ENCODE assay signal across 27 cellular contexts in genomic region chr17:74904687-74905409, GRCh38. TPM values are rescaled to one million over a fixed set of nuclear protein-coding genes. Genes with fewer than 3 reads are reported as not detected.
"Had no signal": no experiment of that assay in that cellular context is flagged by ENCODE, and none has a peak within 500 bp of the region (broad histone marks: within the 10 kb centered on the region; RNA-seq: fewer than 3 reads in every experiment).

No MANE protein-coding gene starts in this region.

- DNase-seq: activated CD4-positive, CD25-positive, alpha-beta regulatory T cell treated with anti-CD3 and anti-CD28 coated beads, Interleukin-2, amount 50 U/mL, for 72 hours; activated CD8-positive, alpha-beta memory T cell treated with anti-CD3 and anti-CD28 coated beads for 24 hours; activated CD8-positive, alpha-beta memory T cell treated with anti-CD3 and anti-CD28 coated beads, Interleukin-2, amount 50 U/mL, for 4 hours; activated effector memory CD4-positive, alpha-beta T cell treated with Interleukin-2 at 50 U/mL for 16 hours; activated T-cell treated with anti-CD3 and anti-CD28 coated beads, Interleukin-2, amount 50 U/mL, for 4 hours; aorta; effector CD4-positive, alpha-beta T cell; foreskin melanocyte; glutamatergic neuron; immature natural killer cell; kidney glomerular epithelial cell; left ventricle myocardium inferior; naive thymus-derived CD4-positive, alpha-beta T cell; right cardiac atrium; T-helper 1 cell; transverse colon; WERI-Rb-1 had no signal

- H3K36me3 ChIP-seq: left ventricle myocardium inferior, SJSA1, transverse colon, WERI-Rb-1 had no signal

- H3K36me3 Mint-ChIP-seq: activated naive CD4-positive, alpha-beta T cell treated with anti-CD3 and anti-CD28 coated beads, Interleukin-2, amount 50 U/mL, for 24 hours; brain; immature natural killer cell; naive thymus-derived CD4-positive, alpha-beta T cell had no signal

- H3K9ac ChIP-seq: parathyroid adenoma had no signal

- H3K4me2 ChIP-seq: hepatocyte had no signal

- H3K4me1 Mint-ChIP-seq: activated naive CD4-positive, alpha-beta T cell treated with anti-CD3 and anti-CD28 coated beads, Interleukin-2, amount 50 U/mL, for 24 hours; brain; immature natural killer cell had no signal

- H3K4me3 Mint-ChIP-seq: activated naive CD4-positive, alpha-beta T cell treated with anti-CD3 and anti-CD28 coated beads, Interleukin-2, amount 50 U/mL, for 24 hours; activated T-cell treated with anti-CD3 and anti-CD28 coated beads, Interleukin-2, amount 50 U/mL, for 4 hours; brain; dendritic cell treated with granulocyte-macrophage colony-stimulating factor and Interleukin-4, amounts not matched to agents 40 ng/mL and 50 ng/mL, for 4 days; immature natural killer cell; naive thymus-derived CD4-positive, alpha-beta T cell had no signal

- H3K9me3 Mint-ChIP-seq: activated naive CD4-positive, alpha-beta T cell treated with anti-CD3 and anti-CD28 coated beads, Interleukin-2, amount 50 U/mL, for 24 hours; activated T-cell treated with anti-CD3 and anti-CD28 coated beads, Interleukin-2, amount 50 U/mL, for 4 hours; brain; dendritic cell treated with granulocyte-macrophage colony-stimulating factor and Interleukin-4, amounts not matched to agents 40 ng/mL and 50 ng/mL, for 4 days; immature natural killer cell; naive thymus-derived CD4-positive, alpha-beta T cell had no signal

- H2AFZ ChIP-seq: hepatocyte, parathyroid adenoma had no signal

- H3K27ac ChIP-seq: hepatocyte, left ventricle myocardium inferior, parathyroid adenoma, SJSA1, transverse colon, WERI-Rb-1 had no signal

- ATAC-seq: naive thymus-derived CD4-positive, alpha-beta T cell; right cardiac atrium had no signal

- H3K9me3 ChIP-seq: transverse colon had no signal

- H3K4me3 ChIP-seq: hepatocyte, left ventricle myocardium inferior, SJSA1, transverse colon had no signal

- H3K4me1 ChIP-seq: left ventricle myocardium inferior, parathyroid adenoma, SJSA1, transverse colon had no signal

- H3K27ac Mint-ChIP-seq: activated naive CD4-positive, alpha-beta T cell treated with anti-CD3 and anti-CD28 coated beads, Interleukin-2, amount 50 U/mL, for 24 hours; brain; dendritic cell treated with granulocyte-macrophage colony-stimulating factor and Interleukin-4, amounts not matched to agents 40 ng/mL and 50 ng/mL, for 4 days; immature natural killer cell; naive thymus-derived CD4-positive, alpha-beta T cell had no signal

- H3K27me3 ChIP-seq: hepatocyte had no signal

RNA-seq across cellular contexts. Expression of gene FADS6, which starts 11.4 kb away (rescaled TPM):
- total RNA-seq: activated T-cell treated with anti-CD3 and anti-CD28 coated beads, Interleukin-2, amount 50 U/mL, for 4 hours; aorta; cardiac septum; left ventricle myocardium inferior; lung microvascular endothelial cell; naive thymus-derived CD4-positive, alpha-beta T cell; pulmonary artery endothelial cell; right cardiac atrium; SJSA1 had no signal
- polyA plus RNA-seq: immature natural killer cell had no signal

RNA-seq across cellular contexts. Expression of gene USH1G, which starts 18.2 kb away (rescaled TPM):
- total RNA-seq: activated T-cell treated with anti-CD3 and anti-CD28 coated beads, Interleukin-2, amount 50 U/mL, for 4 hours; aorta; cardiac septum; left ventricle myocardium inferior; lung microvascular endothelial cell; naive thymus-derived CD4-positive, alpha-beta T cell; pulmonary artery endothelial cell; SJSA1 had no signal
- polyA plus RNA-seq: immature natural killer cell; naive thymus-derived CD4-positive, alpha-beta T cell had no signal

RNA-seq across cellular contexts. Expression of gene OTOP2, which starts 19.2 kb away (rescaled TPM):
- total RNA-seq: activated T-cell treated with anti-CD3 and anti-CD28 coated beads, Interleukin-2, amount 50 U/mL, for 4 hours; aorta; cardiac septum; left ventricle myocardium inferior; lung microvascular endothelial cell; naive thymus-derived CD4-positive, alpha-beta T cell; pulmonary artery endothelial cell; right cardiac atrium; SJSA1; temporal lobe had no signal
- polyA plus RNA-seq: immature natural killer cell; naive thymus-derived CD4-positive, alpha-beta T cell; right cardiac atrium had no signal

RNA-seq across cellular contexts. Expression of gene OTOP3, which starts 30.9 kb away (rescaled TPM):
- total RNA-seq: activated T-cell treated with anti-CD3 and anti-CD28 coated beads, Interleukin-2, amount 50 U/mL, for 4 hours; aorta; cardiac septum; left ventricle myocardium inferior; lung microvascular endothelial cell; naive thymus-derived CD4-positive, alpha-beta T cell; pulmonary artery endothelial cell; right cardiac atrium; SJSA1; temporal lobe had no signal
- polyA plus RNA-seq: hepatocyte; immature natural killer cell; naive thymus-derived CD4-positive, alpha-beta T cell; right cardiac atrium had no signal
